Comparison of ENCODE assay signal across 1 cellular context in genomic region chr20:63966944-63967322, GRCh38.
TF ChIP-seq lines count a peak whose summit lies in the region.

No MANE protein-coding gene starts in this region.

TF ChIP-seq in HepG2, 621 proteins besides CTCF, POLR2A, EP300 and RAD21:
- TF ChIP-seq AKAP8 (CRISPR knock-in tag; IDR thresholded peaks at IDR 0.05), result peak; percentile 40; the same call in 1 of the 2 replicates
- peak; percentile 64 for TF ChIP-seq RBFOX2 (IDR thresholded peaks at IDR 0.05; ENCODE audit: low read depth, low read length)
- TF ChIP-seq FOXO4 (CRISPR knock-in tag; conservative IDR thresholded peaks at IDR 0.05), result no peak
- no peak for TF ChIP-seq MAZ (IDR thresholded peaks at IDR 0.05; ENCODE audit: borderline replicate concordance, low read depth, low read length)
- no peak for TF ChIP-seq MAZ (CRISPR knock-in tag; IDR thresholded peaks at IDR 0.05; ENCODE audit: low read depth)
- TF ChIP-seq CSRNP2 (CRISPR knock-in tag; conservative IDR thresholded peaks at IDR 0.05; ENCODE audit: low read depth), result no peak
- TF ChIP-seq ZC3H13 (CRISPR knock-in tag; IDR thresholded peaks at IDR 0.05), result no peak
- 0 out of 2 replicates have a peak, but pooled peaks have one; percentile 9 for TF ChIP-seq ZNF768 (CRISPR knock-in tag; IDR thresholded peaks at IDR 0.05)
- no peak for TF ChIP-seq MLXIP (CRISPR knock-in tag; IDR thresholded peaks at IDR 0.05; ENCODE audit: borderline replicate concordance)
- TF ChIP-seq AGO2 (optimal IDR thresholded peaks at IDR 0.05; ENCODE audit: low read depth, low read length), result peak; percentile 56
- peak; percentile 49 for TF ChIP-seq RBM22 (optimal IDR thresholded peaks at IDR 0.05; ENCODE audit: low read length)
- no peak for TF ChIP-seq ARHGAP35 (CRISPR knock-in tag; IDR thresholded peaks at IDR 0.05; ENCODE audit: borderline replicate concordance)
- TF ChIP-seq CBX1 (IDR thresholded peaks at IDR 0.05; ENCODE audit: low read depth), result no peak
- 0 out of 2 replicates have a peak, but pooled peaks have one; percentile 62 for TF ChIP-seq SAFB2 (CRISPR knock-in tag; IDR thresholded peaks at IDR 0.05; ENCODE audit: borderline replicate concordance, low read depth)
- TF ChIP-seq ZNF318 (CRISPR knock-in tag; IDR thresholded peaks at IDR 0.05), result no peak
- TF ChIP-seq PLRG1 (conservative IDR thresholded peaks at IDR 0.05), result no peak
- TF ChIP-seq NR2F2 (IDR thresholded peaks at IDR 0.05; ENCODE audit: borderline replicate concordance, low read depth), result no peak
- TF ChIP-seq ZFAT (CRISPR knock-in tag; conservative IDR thresholded peaks at IDR 0.05), result no peak
- TF ChIP-seq ZBTB44 (CRISPR knock-in tag; IDR thresholded peaks at IDR 0.05), result no peak
- TF ChIP-seq ZNF891 (CRISPR knock-in tag; IDR thresholded peaks at IDR 0.05), result no peak
- TF ChIP-seq RFXAP (CRISPR knock-in tag; IDR thresholded peaks at IDR 0.05; ENCODE audit: borderline replicate concordance), result no peak
- peak; percentile 56; the same call in 1 of the 2 replicates for TF ChIP-seq TERF1 (CRISPR knock-in tag; IDR thresholded peaks at IDR 0.05)
- TF ChIP-seq MAFG (CRISPR knock-in tag; IDR thresholded peaks at IDR 0.05), result no peak
